Comparison of ENCODE assay signal across 11 cellular contexts in genomic region chr11:44427432-44427831, GRCh38.
A peak's percentile ranks its signal among the peaks of the same experiment; 100 is the strongest.
DNase-seq lines count a peak whose midpoint lies in the region; ATAC-seq and TF ChIP-seq lines count a peak whose summit lies in the region.
"Had no signal": no experiment of that assay in that cellular context is flagged by ENCODE, and none has a peak within 500 bp of the region (broad histone marks: within the 10 kb centered on the region; RNA-seq: fewer than 3 reads in every experiment).

No MANE protein-coding gene starts in this region.

- peak; percentile 5 to 6 for DNase-seq in activated T-cell treated with anti-CD3 and anti-CD28 coated beads, Interleukin-2, amount 50 U/mL, for 72 hours
- DNase-seq in activated T-cell treated with anti-CD3 and anti-CD28 coated beads, Interleukin-2, amount 50 U/mL, for 4 hours, result no peak
- DNase-seq in HuH-7 (ENCODE audit: low spot score) (peak; percentile 23), neural progenitor cell (ENCODE audit: low spot score) (peak; percentile 26), NCI-H510A (lab: John Stamatoyannopoulos, UW) (no peak), G401 (ENCODE audit: low spot score) (no peak)
- DNase-seq in activated CD8-positive, alpha-beta T cell treated with anti-CD3 and anti-CD28 coated beads, Interleukin-2, amount 10 ng/mL, durations not matched to agents 7 days and 5 days, result peak; percentile 22
- DNase-seq: cortex of kidney, DMS153, left lung had no signal

- no peak overlapping the region for H3K4me2 ChIP-seq in neural progenitor cell

- H3K4me1 ChIP-seq in neural progenitor cell, result peaks cover 13% of the 10 kb centered on the region
- H3K4me1 ChIP-seq: left lung had no signal

- H3K4me3 Mint-ChIP-seq in activated T-cell treated with anti-CD3 and anti-CD28 coated beads, Interleukin-2, amount 50 U/mL, for 72 hours, result no peak overlapping the region
- H3K4me3 Mint-ChIP-seq in activated T-cell treated with anti-CD3 and anti-CD28 coated beads, Interleukin-2, amount 50 U/mL, for 4 hours, result no peak overlapping the region
- H3K4me3 Mint-ChIP-seq in activated CD8-positive, alpha-beta T cell treated with anti-CD3 and anti-CD28 coated beads, Interleukin-2, amount 10 ng/mL, durations not matched to agents 7 days and 5 days, result no peak overlapping the region
- H3K4me3 Mint-ChIP-seq in neural progenitor cell, result no peak overlapping the region

- no peak overlapping the region for H3K9ac ChIP-seq in neural progenitor cell

- no peak overlapping the region for H3K4me3 ChIP-seq in neural progenitor cell
- H3K4me3 ChIP-seq: left lung had no signal

- H3K36me3 ChIP-seq in neural progenitor cell, result no peaks in the 10 kb centered on the region
- H3K36me3 ChIP-seq: left lung had no signal

- no peaks in the 10 kb centered on the region for H3F3A ChIP-seq in neural progenitor cell (ENCODE audit: low read depth)

- H3K27ac ChIP-seq in neural progenitor cell, result no peak overlapping the region
- H3K27ac ChIP-seq: left lung had no signal

- no peaks in the 10 kb centered on the region for H4K20me1 ChIP-seq in neural progenitor cell (ENCODE audit: low read depth)

- no peak overlapping the region for H2AFZ ChIP-seq in neural progenitor cell (replicated peaks)

- H3K9me3 Mint-ChIP-seq in activated T-cell treated with anti-CD3 and anti-CD28 coated beads, Interleukin-2, amount 50 U/mL, for 72 hours, result no peaks in the 10 kb centered on the region
- no peaks in the 10 kb centered on the region for H3K9me3 Mint-ChIP-seq in activated T-cell treated with anti-CD3 and anti-CD28 coated beads, Interleukin-2, amount 50 U/mL, for 4 hours
- no peaks in the 10 kb centered on the region for H3K9me3 Mint-ChIP-seq in activated CD8-positive, alpha-beta T cell treated with anti-CD3 and anti-CD28 coated beads, Interleukin-2, amount 10 ng/mL, durations not matched to agents 7 days and 5 days (ENCODE audit: insufficient read depth)
- H3K9me3 Mint-ChIP-seq in neural progenitor cell, result no peaks in the 10 kb centered on the region

- no peak for ATAC-seq in activated T-cell treated with anti-CD3 and anti-CD28 coated beads, Interleukin-2, amount 50 U/mL, for 72 hours (replicated peaks in 1 of 2)
- ATAC-seq in activated T-cell treated with anti-CD3 and anti-CD28 coated beads, Interleukin-2, amount 50 U/mL, for 4 hours, result no peak
- ATAC-seq in activated CD8-positive, alpha-beta T cell treated with anti-CD3 and anti-CD28 coated beads, Interleukin-2, amount 10 ng/mL, durations not matched to agents 7 days and 5 days, result no peak
- ATAC-seq in GM21619 (IDR thresholded peaks at IDR 0.05; ENCODE audit: unreplicated experiment), result no peak
- ATAC-seq: left lung had no signal

- H3K27me3 Mint-ChIP-seq in activated T-cell treated with anti-CD3 and anti-CD28 coated beads, Interleukin-2, amount 50 U/mL, for 72 hours (ENCODE audit: low read depth), result peaks cover 66% of the 10 kb centered on the region
- peaks cover 30% of the 10 kb centered on the region for H3K27me3 Mint-ChIP-seq in activated T-cell treated with anti-CD3 and anti-CD28 coated beads, Interleukin-2, amount 50 U/mL, for 4 hours (ENCODE audit: low read depth)
- peaks cover 9% of the 10 kb centered on the region for H3K27me3 Mint-ChIP-seq in activated CD8-positive, alpha-beta T cell treated with anti-CD3 and anti-CD28 coated beads, Interleukin-2, amount 10 ng/mL, durations not matched to agents 7 days and 5 days (ENCODE audit: low read depth)
- H3K27me3 Mint-ChIP-seq in neural progenitor cell (ENCODE audit: insufficient read depth, low read depth), result peaks cover 3% of the 10 kb centered on the region

- TF ChIP-seq CTCF in neural progenitor cell (IDR thresholded peaks at IDR 0.05), result peak; percentile 52

- no peaks in the 10 kb centered on the region for H3K36me3 Mint-ChIP-seq in activated T-cell treated with anti-CD3 and anti-CD28 coated beads, Interleukin-2, amount 50 U/mL, for 72 hours (ENCODE audit: insufficient read depth in 2 of 2)
- H3K36me3 Mint-ChIP-seq in activated T-cell treated with anti-CD3 and anti-CD28 coated beads, Interleukin-2, amount 50 U/mL, for 4 hours (ENCODE audit: insufficient read depth), result no peaks in the 10 kb centered on the region
- no peaks in the 10 kb centered on the region for H3K36me3 Mint-ChIP-seq in activated CD8-positive, alpha-beta T cell treated with anti-CD3 and anti-CD28 coated beads, Interleukin-2, amount 10 ng/mL, durations not matched to agents 7 days and 5 days (ENCODE audit: low read depth)
- H3K36me3 Mint-ChIP-seq in neural progenitor cell, result no peaks in the 10 kb centered on the region

- H3K79me2 ChIP-seq in neural progenitor cell (ENCODE audit: low read depth), result no peaks in the 10 kb centered on the region

- H3K9me3 ChIP-seq in neural progenitor cell (ENCODE audit: low read depth), result no peaks in the 10 kb centered on the region
- H3K9me3 ChIP-seq: left lung had no signal

- POLR2A ChIA-PET in activated CD8-positive, alpha-beta T cell treated with anti-CD3 and anti-CD28 coated beads, Interleukin-2, amount 10 ng/mL, durations not matched to agents 7 days and 5 days (lab: Charles Lee), result no interaction called here

- H3K4me1 Mint-ChIP-seq in activated T-cell treated with anti-CD3 and anti-CD28 coated beads, Interleukin-2, amount 50 U/mL, for 72 hours (ENCODE audit: low read depth), result no peaks in the 10 kb centered on the region
- H3K4me1 Mint-ChIP-seq in activated T-cell treated with anti-CD3 and anti-CD28 coated beads, Interleukin-2, amount 50 U/mL, for 4 hours (ENCODE audit: low read depth), result no peaks in the 10 kb centered on the region
- no peaks in the 10 kb centered on the region for H3K4me1 Mint-ChIP-seq in activated CD8-positive, alpha-beta T cell treated with anti-CD3 and anti-CD28 coated beads, Interleukin-2, amount 10 ng/mL, durations not matched to agents 7 days and 5 days (ENCODE audit: low read depth)
- peaks cover 12% of the 10 kb centered on the region for H3K4me1 Mint-ChIP-seq in neural progenitor cell

- in situ Hi-C loops in G401 (cut with HindIII; ENCODE audit: low sequenced_read_pairs), result no loop called here

- CTCF ChIA-PET in activated CD8-positive, alpha-beta T cell treated with anti-CD3 and anti-CD28 coated beads, Interleukin-2, amount 10 ng/mL, durations not matched to agents 7 days and 5 days (lab: Charles Lee), result no interaction called here

- H3K27me3 ChIP-seq in neural progenitor cell, result peaks cover 13% of the 10 kb centered on the region

- H3K27ac Mint-ChIP-seq in activated T-cell treated with anti-CD3 and anti-CD28 coated beads, Interleukin-2, amount 50 U/mL, for 72 hours, result no peak overlapping the region
- H3K27ac Mint-ChIP-seq in activated CD8-positive, alpha-beta T cell treated with anti-CD3 and anti-CD28 coated beads, Interleukin-2, amount 10 ng/mL, durations not matched to agents 7 days and 5 days, result no peak overlapping the region
- H3K27ac Mint-ChIP-seq in neural progenitor cell, result no peak overlapping the region

Comparison
In these comparisons a context has a peak if more than half of its experiments do, and no peak if none do; other contexts are left out.
1. DNase-seq: peak in activated T-cell treated with anti-CD3 and anti-CD28 coated beads, Interleukin-2, amount 50 U/mL, for 72 hours (2 of 2), HuH-7 (single experiment), activated CD8-positive, alpha-beta T cell treated with anti-CD3 and anti-CD28 coated beads, Interleukin-2, amount 10 ng/mL, durations not matched to agents 7 days and 5 days (single experiment) and neural progenitor cell (single experiment); none in activated T-cell treated with anti-CD3 and anti-CD28 coated beads, Interleukin-2, amount 50 U/mL, for 4 hours (single experiment), NCI-H510A (single experiment) and G401 (single experiment).